ENCODE assay signal across 1 cellular context in the genomic region with DNA sequence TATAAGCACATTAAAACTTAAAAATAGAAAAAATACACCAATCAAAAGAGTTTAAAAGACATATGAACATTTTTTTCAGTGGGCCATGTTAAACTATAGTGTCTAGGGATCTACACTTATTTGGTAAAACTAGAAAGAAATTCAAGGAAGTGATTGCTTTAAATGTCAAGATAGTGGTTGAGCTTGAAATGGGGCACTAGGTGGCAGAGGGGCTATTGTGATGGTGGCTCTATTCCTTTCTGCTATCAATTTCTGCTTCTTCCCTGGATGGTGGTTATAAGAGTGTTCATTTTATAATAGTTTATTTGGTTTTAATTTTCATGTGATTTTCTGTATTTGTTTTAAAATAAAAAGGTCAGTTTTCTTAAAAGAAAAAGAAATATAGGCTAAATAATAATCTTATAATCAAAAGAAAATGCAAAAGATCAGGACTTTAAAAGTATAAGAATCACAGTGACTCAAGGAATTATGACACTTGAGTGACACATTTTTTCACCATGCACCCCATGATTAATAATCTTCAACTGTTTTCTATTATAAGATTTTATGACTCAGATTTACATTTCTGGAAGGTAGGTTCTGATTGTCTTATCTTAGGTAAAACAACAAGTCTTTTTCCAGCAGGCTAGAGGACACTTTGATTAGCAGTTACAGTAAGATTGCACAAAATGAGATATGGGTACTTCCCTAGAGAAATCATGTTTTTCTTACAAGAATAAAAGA.
TF ChIP-seq lines count a peak whose summit lies in the region.

No MANE protein-coding gene starts in this region.

TF ChIP-seq in Ishikawa, 13 proteins besides CTCF, POLR2A, EP300 and RAD21 (continued from another document):
- TF ChIP-seq CREB1 (IDR thresholded peaks at IDR 0.05; ENCODE audit: low read depth) (no peak), CEBPB (IDR thresholded peaks at IDR 0.05) (no peak), TCF12 (IDR thresholded peaks at IDR 0.05; ENCODE audit: low read depth) (no peak), MAX (IDR thresholded peaks at IDR 0.05) (no peak), FOXM1 (IDR thresholded peaks at IDR 0.05; ENCODE audit: borderline replicate concordance, low read depth) (no peak)
